Comparison of ENCODE assay signal across 23 cellular contexts in the genomic region with DNA sequence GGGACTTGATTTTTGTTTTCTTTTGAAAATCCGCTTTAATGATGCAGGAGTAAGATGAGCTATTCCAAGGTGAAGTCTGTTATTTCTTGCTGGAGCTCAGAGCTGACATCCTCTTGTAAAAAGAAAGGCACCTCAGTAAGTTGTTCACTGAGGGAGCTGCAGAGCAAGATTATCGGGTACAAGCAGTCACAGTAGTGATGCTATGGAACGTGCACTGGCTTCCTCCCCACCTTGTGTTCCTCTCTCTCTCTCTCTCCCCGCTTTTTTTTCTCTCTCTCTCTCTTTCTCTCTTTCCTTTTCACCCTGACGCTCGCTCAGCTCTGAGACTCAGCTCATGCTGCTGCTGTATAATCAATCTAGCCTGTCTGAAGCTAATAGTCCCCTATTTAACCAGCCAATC.
DNase-seq lines count a peak whose midpoint lies in the region; TF ChIP-seq lines count a peak whose summit lies in the region.
"Had no signal": no experiment of that assay in that cellular context is flagged by ENCODE, and none has a peak within 500 bp of the region (broad histone marks: within the 10 kb centered on the region; RNA-seq: fewer than 3 reads in every experiment).

No MANE protein-coding gene starts in this region.

- no peak for TF ChIP-seq CTCF in OCI-LY3 (IDR thresholded peaks at IDR 0.05; ENCODE audit: low read depth, low read length)

- H3K27ac ChIP-seq in OCI-LY3 (ENCODE audit: low read length) (no peak overlapping the region), GM23248 (no peak overlapping the region)
- H3K27ac ChIP-seq: SJSA1, testis, vagina had no signal

- 0% methylated on average over 5 to 6 of the region's 6 CpGs for WGBS in GM23248 (ENCODE audit: low coverage in 1 of 2, low lambda C conversion rate in 2 of 2, missing lambda C conversion rate in 2 of 2), 2 experiments

- no peak overlapping the region; the same call in 1 of the 2 replicates for H3K4me3 ChIP-seq in OCI-LY3 (ENCODE audit: low read length)
- H3K4me3 ChIP-seq in endocrine pancreas (ENCODE audit: control insufficient read depth, insufficient read depth, low read length): peak overlapping the region; percentile 73
- H3K4me3 ChIP-seq in GM23248: no peak overlapping the region
- H3K4me3 ChIP-seq: SJSA1, testis, vagina had no signal

- no peak overlapping the region for H3K9ac ChIP-seq in OCI-LY3 (ENCODE audit: low read length)
- no peak overlapping the region for H3K9ac ChIP-seq in endocrine pancreas (ENCODE audit: control insufficient read depth, insufficient read depth, low read length)
- H3K9ac ChIP-seq in GM23248: no peak overlapping the region

- H3F3A ChIP-seq in GM23248 (ENCODE audit: insufficient read depth): no peaks in the 10 kb centered on the region

- no peaks in the 10 kb centered on the region for H3K9me2 ChIP-seq in GM23248 (ENCODE audit: insufficient read depth)

- H3K27me3 ChIP-seq in OCI-LY3 (ENCODE audit: low read depth, low read length) (no peaks in the 10 kb centered on the region), endocrine pancreas (ENCODE audit: control insufficient read depth, insufficient read depth, low read length) (no peaks in the 10 kb centered on the region), GM23248 (replicated peaks; ENCODE audit: insufficient read depth) (no peaks in the 10 kb centered on the region)
- H3K27me3 ChIP-seq: SJSA1, testis, vagina had no signal

- H3K4me2 ChIP-seq in OCI-LY3 (ENCODE audit: low read length) (peak overlapping the region; percentile 17; the same call in 1 of the 2 replicates), GM23248 (ENCODE audit: unreplicated experiment) (no peak overlapping the region)

- H4K20me1 ChIP-seq in OCI-LY3 (ENCODE audit: insufficient read depth, low read length) (no peaks in the 10 kb centered on the region), GM23248 (ENCODE audit: insufficient read depth) (no peaks in the 10 kb centered on the region)

- H2AFZ ChIP-seq in OCI-LY3 (ENCODE audit: low read depth, low read length) (no peak overlapping the region), GM23248 (no peak overlapping the region)

- no peaks in the 10 kb centered on the region for H3K79me2 ChIP-seq in OCI-LY3 (ENCODE audit: low read length)
- no peaks in the 10 kb centered on the region for H3K79me2 ChIP-seq in GM23248 (ENCODE audit: insufficient read depth)

- peak; percentile 91 for DNase-seq in G401 (ENCODE audit: low spot score)
- DNase-seq in retina: peak; percentile 27
- DNase-seq in hippocampal formation (lab: John Stamatoyannopoulos, UW): no peak
- DNase-seq in GM23248: no peak
- DNase-seq in SIG-M5 (lab: John Stamatoyannopoulos, UW): no peak
- DNase-seq: activated CD4-positive, alpha-beta T cell treated with anti-CD3 and anti-CD28 coated beads for 48 hours; activated naive CD4-positive, alpha-beta T cell treated with anti-CD3 and anti-CD28 coated beads for 36 hours; activated T-cell treated with anti-CD3 and anti-CD28 coated beads, Interleukin-2, amount 50 U/mL, for 72 hours; CD4-positive, alpha-beta T cell; central memory CD4-positive, alpha-beta T cell; mesendoderm; NCI-H1694; NCI-H2171 treated with DMSO at 0.1 percent for 48 hours; NCI-H524; occipital lobe; stimulated activated CD4-positive, alpha-beta T cell treated with anti-CD3 and anti-CD28 coated beads, Interleukin-2, amount 100 ng/mL, for 48 hours; stimulated activated naive CD4-positive, alpha-beta T cell; T-helper 2 cell; testis had no signal

- in situ Hi-C loops in G401 (cut with HindIII; ENCODE audit: low sequenced_read_pairs) (no loop called here), GM23248 (cut with MboI) (no loop called here)

- H3K9me3 ChIP-seq in OCI-LY3 (ENCODE audit: insufficient read depth, low read length): no peaks in the 10 kb centered on the region
- no peaks in the 10 kb centered on the region for H3K9me3 ChIP-seq in endocrine pancreas (ENCODE audit: control insufficient read depth, low read length)
- H3K9me3 ChIP-seq in GM23248 (ENCODE audit: low read depth): no peaks in the 10 kb centered on the region
- H3K9me3 ChIP-seq: testis, vagina had no signal

- H3K36me3 ChIP-seq in OCI-LY3 (replicated peaks; ENCODE audit: low read depth, low read length) (no peaks in the 10 kb centered on the region), endocrine pancreas (ENCODE audit: control insufficient read depth, insufficient read depth, low read length) (no peaks in the 10 kb centered on the region), GM23248 (ENCODE audit: low read depth) (no peaks in the 10 kb centered on the region)
- H3K36me3 ChIP-seq: SJSA1, vagina had no signal

- peaks cover 15% of the 10 kb centered on the region for H3K4me1 ChIP-seq in OCI-LY3 (ENCODE audit: low read length)
- H3K4me1 ChIP-seq in endocrine pancreas (ENCODE audit: control insufficient read depth, insufficient read depth, low read length): peaks cover 39% of the 10 kb centered on the region
- H3K4me1 ChIP-seq in GM23248 (ENCODE audit: insufficient read depth): no peaks in the 10 kb centered on the region
- H3K4me1 ChIP-seq: SJSA1, testis, vagina had no signal

Comparison
In these comparisons a context has a peak if more than half of its experiments do, and no peak if none do; other contexts are left out.
1. DNase-seq: peak in G401 (single experiment) and retina (single experiment); none in hippocampal formation (0 of 2), GM23248 (single experiment) and SIG-M5 (single experiment).